Comparison of ENCODE assay signal across 12 cellular contexts in the genomic region with DNA sequence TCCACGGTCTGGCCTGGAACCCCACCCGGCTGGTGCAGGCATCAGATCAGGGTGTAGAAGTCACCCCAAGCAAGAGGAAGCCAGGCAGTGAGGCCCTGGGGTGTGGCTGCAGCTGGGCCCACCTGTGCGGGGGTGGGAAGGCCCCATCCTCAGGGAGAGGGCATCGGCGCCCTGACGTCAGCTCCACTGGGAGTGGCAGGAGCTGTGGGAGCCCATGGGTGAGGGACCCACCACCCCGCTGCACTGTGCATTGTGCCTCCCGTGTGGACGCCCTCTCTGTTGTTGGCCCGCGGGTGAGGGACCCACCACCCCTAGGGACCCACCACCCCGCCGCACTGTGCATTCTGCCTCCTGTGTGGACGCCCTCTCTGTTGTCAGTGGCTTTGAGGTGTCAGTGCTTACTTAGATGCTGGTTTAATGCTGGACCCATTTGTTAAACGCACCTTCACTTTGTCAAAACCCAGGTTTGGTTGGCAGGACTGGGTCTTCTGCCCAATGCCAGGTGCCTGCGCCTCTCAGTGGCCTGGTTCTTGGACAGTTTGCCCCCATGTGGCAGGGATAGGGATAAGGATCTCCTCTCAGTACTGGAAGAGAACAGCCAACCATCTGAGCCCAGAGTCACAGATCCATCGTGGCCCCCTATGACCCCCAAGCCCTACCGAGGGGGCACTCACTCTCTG. TPM values are rescaled to one million over a fixed set of nuclear protein-coding genes. Genes with fewer than 3 reads are reported as not detected.
A peak's percentile ranks its signal among the peaks of the same experiment; 100 is the strongest.
DNase-seq lines count a peak whose midpoint lies in the region; TF ChIP-seq lines count a peak whose summit lies in the region.
"Had no signal": no experiment of that assay in that cellular context is flagged by ENCODE, and none has a peak within 500 bp of the region (broad histone marks: within the 10 kb centered on the region; RNA-seq: fewer than 3 reads in every experiment).

No MANE protein-coding gene starts in this region.

- H3K4me3 ChIP-seq in epithelial cell of esophagus (ENCODE audit: low read length) = no peak overlapping the region
- no peak overlapping the region for H3K4me3 ChIP-seq in spleen
- no peak overlapping the region for H3K4me3 ChIP-seq in right atrium auricular region
- H3K4me3 ChIP-seq in MG63 = no peak overlapping the region
- H3K4me3 ChIP-seq: breast epithelium had no signal

- intact Hi-C loops in spleen (cut with DNase I; ENCODE audit: low total_unique reads) = loop anchor here (5.0 kb wide), 1 partner anchor 119 kb away; no protein-coding TSS in a partner anchor

- DNase-seq in NCI-H82 (lab: John Stamatoyannopoulos, UW) = peak; percentile 33
- no peak for DNase-seq in NCI-H82 treated with DMSO at 0.1 percent for 48 hours (lab: John Stamatoyannopoulos, UW; ENCODE audit: unreplicated experiment)
- peak; percentile 13 for DNase-seq in NCI-H2196 treated with DMSO at 0.1 percent for 48 hours (lab: John Stamatoyannopoulos, UW; ENCODE audit: unreplicated experiment)
- peak; percentile 36 for DNase-seq in epithelial cell of esophagus (ENCODE audit: low read depth)
- peak; percentile 63 for DNase-seq in spleen
- no peak for DNase-seq in HK-2 (ENCODE audit: unreplicated experiment)
- no peak for DNase-seq in right atrium auricular region (ENCODE audit: low spot score)
- DNase-seq in MG63 = no peak
- DNase-seq: CD8-positive, alpha-beta T cell; NCI-H2029 treated with DMSO at 0.1 percent for 48 hours; right cardiac atrium had no signal

- WGBS in spleen, 5 donors = 84 to 89% (median 85%) methylated on average over 13 to 18 of the region's 18 CpGs

- no peak for TF ChIP-seq POLR2A in spleen (IDR thresholded peaks at IDR 0.05)

- H3K9me3 ChIP-seq in spleen = no peaks in the 10 kb centered on the region
- H3K9me3 ChIP-seq in right atrium auricular region = no peaks in the 10 kb centered on the region
- H3K9me3 ChIP-seq in MG63 = no peaks in the 10 kb centered on the region
- H3K9me3 ChIP-seq: breast epithelium had no signal

- H3K27me3 ChIP-seq in spleen (replicated peaks in 1 of 7) (peaks cover 0 to 19% (median 0%) of the 10 kb centered on the region in 7 donors), right atrium auricular region (no peaks in the 10 kb centered on the region), MG63 (no peaks in the 10 kb centered on the region)
- H3K27me3 ChIP-seq: breast epithelium had no signal

- H3K27ac ChIP-seq in spleen (no peak overlapping the region), right atrium auricular region (no peak overlapping the region)
- H3K27ac ChIP-seq: breast epithelium had no signal

- peaks cover 0 to 14% (median 12%) of the 10 kb centered on the region in 6 donors for H3K4me1 ChIP-seq in spleen
- H3K4me1 ChIP-seq in right atrium auricular region = no peaks in the 10 kb centered on the region
- H3K4me1 ChIP-seq: breast epithelium had no signal

- H3K36me3 ChIP-seq in spleen (peaks cover 0 to 13% (median 0%) of the 10 kb centered on the region in 6 donors), right atrium auricular region (no peaks in the 10 kb centered on the region), MG63 (peaks cover 9% of the 10 kb centered on the region)
- H3K36me3 ChIP-seq: breast epithelium had no signal

- TF ChIP-seq CTCF in epithelial cell of esophagus (IDR thresholded peaks at IDR 0.05; ENCODE audit: insufficient read depth, low read depth, low read length, missing control alignments) (peak; percentile 56), spleen (IDR thresholded peaks at IDR 0.05 in 8 of 11, conservative IDR thresholded peaks at IDR 0.05 in 3 of 11) (peak in 2 of 11 experiments; percentile 17 to 19), right atrium auricular region (IDR thresholded peaks at IDR 0.05) (no peak)

RNA-seq across cellular contexts. Expression of a gene that starts 6.9 kb away (rescaled TPM):
- total RNA-seq in spleen (10 to 100 TPM; 61.5 to 87.0 (median 77.5) TPM), right atrium auricular region (10 to 100 TPM; 34.7 to 40.7 TPM)
- polyA plus RNA-seq in spleen = 10 to 100 TPM; 22.7 to 62.0 (median 57.8) TPM
- 11.3 and 19.4 TPM in 2 replicates for total RNA-seq in MG63 (2014; rRNA removed; shearing (Covaris generic); ENCODE audit: low replicate concordance)

Comparison
In these comparisons a context has a peak if more than half of its experiments do, and no peak if none do; other contexts are left out.
1. DNase-seq: peak in NCI-H82 (single experiment), NCI-H2196 treated with DMSO at 0.1 percent for 48 hours (single experiment), epithelial cell of esophagus (single experiment) and spleen (single experiment); none in NCI-H82 treated with DMSO at 0.1 percent for 48 hours (single experiment), HK-2 (single experiment), right atrium auricular region (single experiment) and MG63 (single experiment).